Comparison of ENCODE assay signal across 10 cellular contexts in the genomic region with DNA sequence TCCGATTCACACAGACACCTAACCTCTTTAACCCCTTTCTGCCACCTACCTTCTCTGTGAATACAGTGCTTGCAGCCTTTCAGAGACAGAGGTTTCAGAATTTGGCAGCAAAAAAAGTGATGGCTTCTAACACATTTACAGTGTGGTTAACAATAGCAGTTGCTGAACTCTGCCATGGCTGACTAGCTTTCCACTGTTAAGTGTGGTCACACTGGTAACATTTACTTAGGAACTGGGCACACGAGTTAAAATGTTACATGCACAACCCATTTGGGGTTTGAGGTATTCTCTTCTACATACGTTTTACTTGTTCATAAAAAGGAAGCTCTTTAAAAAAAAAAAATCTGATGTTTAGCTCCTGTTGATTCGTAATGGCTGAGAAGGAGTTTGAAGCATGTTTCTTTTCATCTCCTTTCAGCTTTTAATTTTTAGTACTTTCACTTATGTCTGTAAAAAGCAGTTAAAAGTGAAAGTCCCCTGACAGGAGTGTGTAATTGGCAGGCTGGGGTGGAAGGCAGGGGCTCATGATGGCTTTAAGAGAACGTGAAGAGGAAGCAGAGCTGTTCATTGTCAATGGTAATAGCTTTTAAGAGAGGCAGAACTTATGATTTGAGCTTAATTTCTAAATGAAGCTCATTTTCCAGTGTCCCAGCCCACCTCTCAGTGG.
DNase-seq lines count a peak whose midpoint lies in the region; ATAC-seq and TF ChIP-seq lines count a peak whose summit lies in the region.
"Had no signal": no experiment of that assay in that cellular context is flagged by ENCODE, and none has a peak within 500 bp of the region (broad histone marks: within the 10 kb centered on the region; RNA-seq: fewer than 3 reads in every experiment).

No MANE protein-coding gene starts in this region.

- H3K9me3 ChIP-seq in endodermal cell (ENCODE audit: control insufficient read depth, low read length) = no peaks in the 10 kb centered on the region

- TF ChIP-seq CTCF in WTC11 (IDR thresholded peaks at IDR 0.05) (no peak), endodermal cell (conservative IDR thresholded peaks at IDR 0.05) (no peak)

- no peak overlapping the region for H3K27ac ChIP-seq in endodermal cell (ENCODE audit: low read depth, low read length)

- POLR2A ChIA-PET in WTC11 (lab: Charles Lee) = no interaction called here

- H3K4me1 ChIP-seq in endodermal cell (ENCODE audit: control insufficient read depth, insufficient read depth, low read length) = no peaks in the 10 kb centered on the region

- H3K9me3 Mint-ChIP-seq in WTC11 = peaks cover 19% of the 10 kb centered on the region
- H3K9me3 Mint-ChIP-seq in endodermal cell = peaks cover 13% of the 10 kb centered on the region

- H3K4me3 Mint-ChIP-seq in WTC11 = no peak overlapping the region
- H3K4me3 Mint-ChIP-seq in endodermal cell = no peak overlapping the region

- H3K27me3 Mint-ChIP-seq in WTC11 (ENCODE audit: low read depth) (no peaks in the 10 kb centered on the region; the same call in 1 of the 2 replicates), endodermal cell (ENCODE audit: insufficient read depth) (no peaks in the 10 kb centered on the region)

- H3K27ac Mint-ChIP-seq in WTC11 (no peak overlapping the region), endodermal cell (no peak overlapping the region)

- no peak overlapping the region for H3K4me3 ChIP-seq in endodermal cell (ENCODE audit: low read length)

- H3K36me3 Mint-ChIP-seq in WTC11 (peaks cover 20% of the 10 kb centered on the region), endodermal cell (ENCODE audit: low read depth) (peaks cover 10% of the 10 kb centered on the region)

- H3K27me3 ChIP-seq in endodermal cell (ENCODE audit: control insufficient read depth, insufficient read depth, low read length, poor library complexity, severe bottlenecking) = no peaks in the 10 kb centered on the region

- TF ChIP-seq POLR2A in GM18505 (IDR thresholded peaks at IDR 0.05; ENCODE audit: borderline replicate concordance, extremely low read depth, insufficient read depth, insufficient read length) = peak; percentile 14

- peak; percentile 82 for ATAC-seq in GM18505 (IDR thresholded peaks at IDR 0.05; ENCODE audit: unreplicated experiment)
- ATAC-seq in GM21447 (IDR thresholded peaks at IDR 0.05; ENCODE audit: unreplicated experiment) = peak; percentile 89
- ATAC-seq in HG03378 (IDR thresholded peaks at IDR 0.05; ENCODE audit: unreplicated experiment) = peak; percentile 89
- ATAC-seq in WTC11 = no peak
- ATAC-seq in SK-N-SH treated with all-trans-retinoic acid at 6 μM for 48 hours = no peak
- ATAC-seq: esophagus mucosa had no signal

- H3K9ac ChIP-seq in endodermal cell (ENCODE audit: extremely low read depth, low read length, poor library complexity, severe bottlenecking) = no peak overlapping the region

- H3K4me1 Mint-ChIP-seq in WTC11 (peaks cover 32% of the 10 kb centered on the region), endodermal cell (no peaks in the 10 kb centered on the region)

- no peaks in the 10 kb centered on the region for H3K36me3 ChIP-seq in endodermal cell (ENCODE audit: control insufficient read depth, insufficient read depth, low read length)

- DNase-seq in kidney glomerular epithelial cell (lab: John Stamatoyannopoulos, UW) (peak; percentile 7), WTC11 (ENCODE audit: low spot score) (no peak), endodermal cell (no peak), T1000 (lab: John Stamatoyannopoulos, UW) (no peak)
- DNase-seq: NCI-H187 had no signal

- WGBS in endodermal cell (ENCODE audit: insufficient coverage in 1 of 2, insufficient read length in 1 of 2), 2 experiments = 82 to 83% methylated on average over 4 to 5 of the region's 5 CpGs

- CTCF ChIA-PET in WTC11 (lab: Charles Lee) = interaction anchor here (1.2 to 2.1 kb wide), 2 partner anchors 36 to 84 kb away, joined by 3 to 8 read pairs; no protein-coding TSS in a partner anchor

TF ChIP-seq in WTC11, 78 proteins besides CTCF, POLR2A, EP300 and RAD21 (continues in another document):
- TF ChIP-seq CREM (CRISPR knock-in tag; IDR thresholded peaks at IDR 0.05) = no peak
- TF ChIP-seq, protein P1, sequence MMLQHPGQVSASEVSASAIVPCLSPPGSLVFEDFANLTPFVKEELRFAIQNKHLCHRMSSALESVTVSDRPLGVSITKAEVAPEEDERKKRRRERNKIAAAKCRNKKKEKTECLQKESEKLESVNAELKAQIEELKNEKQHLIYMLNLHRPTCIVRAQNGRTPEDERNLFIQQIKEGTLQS (CRISPR knock-in tag; conservative IDR thresholded peaks at IDR 0.05) = no peak
- TF ChIP-seq ZNF232 (CRISPR knock-in tag; IDR thresholded peaks at IDR 0.05) = no peak
- TF ChIP-seq NR3C1 (CRISPR knock-in tag; conservative IDR thresholded peaks at IDR 0.05; ENCODE audit: low read depth) = no peak
- no peak for TF ChIP-seq RELA (CRISPR knock-in tag; IDR thresholded peaks at IDR 0.05; ENCODE audit: borderline replicate concordance)
- no peak for TF ChIP-seq GABPB1 (CRISPR knock-in tag; IDR thresholded peaks at IDR 0.05)
- TF ChIP-seq ZBTB21 (CRISPR knock-in tag; IDR thresholded peaks at IDR 0.05; ENCODE audit: borderline replicate concordance) = no peak
- TF ChIP-seq, protein P2, sequence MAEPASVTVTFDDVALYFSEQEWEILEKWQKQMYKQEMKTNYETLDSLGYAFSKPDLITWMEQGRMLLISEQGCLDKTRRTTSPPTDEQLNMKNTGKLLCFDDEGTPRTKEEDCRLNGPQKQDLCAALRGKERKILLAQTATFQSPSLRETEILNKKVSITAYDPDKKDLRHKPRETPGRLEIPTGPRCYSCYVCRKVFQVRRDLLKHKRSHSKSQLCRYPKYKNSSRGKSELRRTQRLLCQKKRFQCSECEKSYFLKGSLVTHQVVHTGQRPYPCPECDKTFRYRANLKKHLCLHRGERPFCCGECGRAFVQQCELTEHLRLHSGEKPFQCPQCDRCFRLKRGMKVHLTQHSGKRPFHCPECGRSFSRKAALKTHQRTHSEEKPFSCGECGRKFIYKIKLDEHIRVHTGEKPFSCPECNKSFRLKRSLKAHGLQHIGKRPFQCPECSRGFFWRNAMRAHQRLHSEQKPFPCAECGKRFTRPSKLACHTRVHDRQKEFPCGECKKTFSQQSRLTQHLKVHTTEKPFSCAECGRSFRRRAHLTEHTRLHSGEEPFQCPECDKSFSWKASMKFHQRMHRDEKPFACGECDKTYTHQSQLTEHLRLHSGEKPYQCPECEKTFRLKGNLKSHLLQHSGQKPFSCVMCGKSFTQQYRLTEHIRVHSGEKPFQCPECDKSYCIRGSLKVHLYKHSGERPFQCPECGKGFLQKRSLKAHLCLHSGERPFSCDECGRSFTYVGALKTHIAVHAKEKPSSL (CRISPR knock-in tag; conservative IDR thresholded peaks at IDR 0.05) = no peak
- TF ChIP-seq GTF2I (CRISPR knock-in tag; conservative IDR thresholded peaks at IDR 0.05) = no peak

TF ChIP-seq in SK-N-SH treated with all-trans-retinoic acid at 6 μM for 48 hours, 23 proteins besides CTCF, POLR2A, EP300 and RAD21:
- TF ChIP-seq SNAI2 (CRISPR knock-in tag; IDR thresholded peaks at IDR 0.05) = no peak
- TF ChIP-seq GLIS3 (CRISPR knock-in tag; IDR thresholded peaks at IDR 0.05) = no peak
- TF ChIP-seq RARB (CRISPR knock-in tag; IDR thresholded peaks at IDR 0.05) = no peak
- no peak for TF ChIP-seq ZNF565 (CRISPR knock-in tag; conservative IDR thresholded peaks at IDR 0.05; ENCODE audit: low read depth)

Comparison
In these comparisons a context has a peak if more than half of its experiments do, and no peak if none do; other contexts are left out.
1. ATAC-seq: peak in GM18505 (single experiment), GM21447 (single experiment) and HG03378 (single experiment); none in WTC11 (single experiment) and SK-N-SH treated with all-trans-retinoic acid at 6 μM for 48 hours (single experiment).